8 cellular contexts compared by ENCODE assay signal in the genomic region with DNA sequence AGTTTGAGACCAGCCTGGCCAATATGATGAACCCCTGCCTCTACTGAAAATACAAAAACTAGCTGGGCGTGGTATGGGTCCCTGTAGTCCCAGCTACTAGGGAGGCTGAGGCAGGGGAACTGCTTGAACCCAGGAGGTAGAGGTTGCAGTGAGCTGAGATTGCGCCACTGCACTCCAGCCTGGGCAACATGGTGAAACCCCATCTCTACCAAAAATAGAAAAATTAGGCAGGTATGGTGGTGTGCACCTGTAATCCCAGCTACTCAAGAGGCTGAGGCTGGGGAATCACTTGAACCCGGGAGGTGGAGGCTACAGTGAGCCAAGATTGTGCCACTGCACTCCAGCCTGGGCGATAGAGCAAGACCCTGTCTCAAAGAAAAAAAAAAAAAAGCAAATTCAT. TPM values are rescaled to one million over a fixed set of nuclear protein-coding genes. Genes with fewer than 3 reads are reported as not detected.
"Had no signal": no experiment of that assay in that cellular context is flagged by ENCODE, and none has a peak within 500 bp of the region (broad histone marks: within the 10 kb centered on the region; RNA-seq: fewer than 3 reads in every experiment).

No MANE protein-coding gene starts in this region.

RNA-seq across cellular contexts. Expression of gene NKAIN1, which starts 48.1 kb away (rescaled TPM):
- total RNA-seq: activated CD4-positive, alpha-beta memory T cell treated with anti-CD3 and anti-CD28 coated beads, Interleukin-2, amount 10 ng/mL, durations not matched to agents 7 days and 5 days; activated CD4-positive, alpha-beta T cell treated with anti-CD3 and anti-CD28 coated beads for 36 hours; activated T-helper 2 cell treated with anti-CD3 and anti-CD28 coated beads, Interferon-gamma antibody, Interleukin-2, Interleukin-4, amounts not matched to agents 10 μg/mL and 5 μg/mL and 100 μg/mL, durations not matched to agents 14 hours and 24 hours and 36 hours; ascending aorta; bronchial epithelial cell; T-helper 1 cell treated with Interleukin-12 subunit alpha and Interleukin-12 subunit beta and Interleukin-4 antibody, amounts not matched to agents 30 ng/mL and 1 ng/mL, for 36 hours; T-helper 17 cell; T-helper 2 cell treated with Interferon-gamma antibody and Interleukin-4, amounts not matched to agents 100 ng/mL and 5 ng/mL, for 36 hours had no signal
